Comparison of ENCODE assay signal across 8 cellular contexts in genomic region chr21:31554511-31555022, GRCh38.
DNase-seq lines count a peak whose midpoint lies in the region; ATAC-seq, FAIRE-seq and TF ChIP-seq lines count a peak whose summit lies in the region.

No MANE protein-coding gene starts in this region.

- H3K27me3 Mint-ChIP-seq in H9 (ENCODE audit: low read depth): peaks cover 29% of the 10 kb centered on the region

- no CpG with 5 or more reads among the region's 7 CpGs for WGBS in H9 (ENCODE audit: extremely low coverage, insufficient read length, low lambda C conversion rate)

- no peak overlapping the region for H3T11ph ChIP-seq in H9 (ENCODE audit: low read length)

- no peaks in the 10 kb centered on the region for H4K20me1 ChIP-seq in H9 (ENCODE audit: control insufficient read depth, insufficient read depth, insufficient read length)

- H2BK120ac ChIP-seq in H9 (ENCODE audit: low read depth, low read length, poor library complexity, severe bottlenecking): no peak overlapping the region

- H4K91ac ChIP-seq in H9 (ENCODE audit: insufficient read length, low read depth, low read length): no peak overlapping the region

- H3K9me3 ChIP-seq in H9 (ENCODE audit: control insufficient read depth, low read depth, low read length): no peaks in the 10 kb centered on the region

- peaks cover 0 to 7% (median 0%) of the 10 kb centered on the region in 3 experiments; a peak in 3 of 7 replicates for H3K36me3 Mint-ChIP-seq in H9 (ENCODE audit: insufficient read depth in 1 of 3, low read depth in 3 of 3)

- peaks cover 47 to 52% of the 10 kb centered on the region in 2 experiments for H3K4me1 Mint-ChIP-seq in H9

- no peak overlapping the region for H2AFZ ChIP-seq in H9 (ENCODE audit: low read length)

- peak overlapping the region; percentile 31 for H3K4me3 ChIP-seq in brain microvascular endothelial cell (ENCODE audit: low read depth, low read length)

- peak; percentile 43 for DNase-seq in GM03348 (ENCODE audit: low spot score)
- peak; percentile 63 for DNase-seq in H9
- DNase-seq in brain microvascular endothelial cell: peak; percentile 54
- DNase-seq in stimulated activated CD4-positive, alpha-beta T cell treated with anti-CD3 and anti-CD28 coated beads, Interleukin-1b, Interleukin-23, amount 100 ng/mL, for 24 hours (ENCODE audit: low read depth in 4 of 4, low spot score in 1 of 4): peak in 3 of 4 experiments; percentile 6 to 32 (median 14)
- DNase-seq in NCI-H1417 treated with DMSO at 0.1 percent for 48 hours (lab: John Stamatoyannopoulos, UW): no peak
- DNase-seq in D721Med (ENCODE audit: insufficient read length, low spot score): no peak
- DNase-seq in left colon: no peak

- H3K36me3 ChIP-seq in brain microvascular endothelial cell (replicated peaks): no peaks in the 10 kb centered on the region

- H3K79me2 ChIP-seq in H9 (ENCODE audit: insufficient read depth, low read length): no peaks in the 10 kb centered on the region; the same call in 1 of the 2 replicates

- no peak overlapping the region for H3K56ac ChIP-seq in H9 (ENCODE audit: insufficient read length, low read depth, low read length)

- peaks cover 9% of the 10 kb centered on the region for H3K23me2 ChIP-seq in H9 (ENCODE audit: insufficient read length, low read depth, low read length, poor library complexity, severe bottlenecking)

- in situ Hi-C loops in brain microvascular endothelial cell (cut with HindIII; ENCODE audit: low pct_ligation_motif_present, low sequenced_read_pairs): no loop called here

- H2BK5ac ChIP-seq in H9 (ENCODE audit: insufficient read length, low read length): no peak overlapping the region

- H3K79me1 ChIP-seq in H9 (ENCODE audit: insufficient read depth, low read depth, low read length, poor library complexity, severe bottlenecking): no peaks in the 10 kb centered on the region

- peak overlapping the region; percentile 57 for H3K18ac ChIP-seq in H9 (ENCODE audit: insufficient read length, low read depth, low read length)

- no peaks in the 10 kb centered on the region; the same call in 1 of the 2 replicates for H3K27me3 ChIP-seq in H9 (ENCODE audit: insufficient read depth, low read length)
- H3K27me3 ChIP-seq in brain microvascular endothelial cell (replicated peaks): no peaks in the 10 kb centered on the region

- H4K5ac ChIP-seq in H9 (ENCODE audit: insufficient read length, low read depth, low read length): no peak overlapping the region

- FAIRE-seq in D721Med (lab: Jason Lieb, UNC): no peak

- no peak overlapping the region for H3K23ac ChIP-seq in H9 (ENCODE audit: insufficient read length, low read depth, low read length)

- peak overlapping the region in 2 of 3 experiments; percentile 93 to 98; a peak in 3 of 7 replicates for H3K27ac Mint-ChIP-seq in H9

- H3K4me2 ChIP-seq in H9 (ENCODE audit: insufficient read depth, insufficient read length, low read length): peak overlapping the region; percentile 36

- intact Hi-C loops in left colon (cut with DNase I, micrococcal nuclease): no loop called here

- H4K8ac ChIP-seq in H9 (replicated peaks; ENCODE audit: insufficient read length, low read depth, low read length): no peak overlapping the region

- peak overlapping the region; percentile 27 for H3K27ac ChIP-seq in H9 (ENCODE audit: insufficient read length, low read depth, low read length)
- H3K27ac ChIP-seq in brain microvascular endothelial cell: no peak overlapping the region

- TF ChIP-seq CTCF in H9 (conservative IDR thresholded peaks at IDR 0.05) (no peak), brain microvascular endothelial cell (IDR thresholded peaks at IDR 0.05; ENCODE audit: low read depth, low read length, missing control alignments) (no peak), D721Med (IDR thresholded peaks at IDR 0.05; ENCODE audit: insufficient read depth, missing control alignments) (no peak)

- H2BK15ac ChIP-seq in H9 (ENCODE audit: low read depth, low read length): no peak overlapping the region

- no peak overlapping the region for H2BK12ac ChIP-seq in H9 (ENCODE audit: insufficient read length, low read depth, low read length)

- no peak for ATAC-seq in left colon

- no peak overlapping the region for H2AK5ac ChIP-seq in H9 (ENCODE audit: insufficient read length, low read length)

- peak overlapping the region; percentile 70 for H3K14ac ChIP-seq in H9 (ENCODE audit: insufficient read depth, low read length)

- peak overlapping the region; percentile 27 to 55 for H3K4me3 Mint-ChIP-seq in H9

- no peak overlapping the region for H3K4ac ChIP-seq in H9 (ENCODE audit: low read depth, low read length)

- no peaks in the 10 kb centered on the region; a peak in 1 of 5 replicates for H3K9me3 Mint-ChIP-seq in H9

- H3K4me1 ChIP-seq in H9 (ENCODE audit: insufficient read depth, low read length): peaks cover 18% of the 10 kb centered on the region; the same call in 1 of the 2 replicates

- no peak overlapping the region for H3K9ac ChIP-seq in H9 (ENCODE audit: extremely low read depth, insufficient read length, low read length)

- H2BK20ac ChIP-seq in H9 (ENCODE audit: low read depth, low read length, poor library complexity, severe bottlenecking): no peak overlapping the region

TF ChIP-seq in PFSK-1, 5 proteins besides CTCF, POLR2A, EP300 and RAD21:
- TF ChIP-seq REST (IDR thresholded peaks at IDR 0.05; ENCODE audit: insufficient read depth in 1 of 2, low read depth in 2 of 2, low read length in 2 of 2) (no peak), POLR2AphosphoS5 (IDR thresholded peaks at IDR 0.05; ENCODE audit: low read depth, low read length) (peak; percentile 50; the same call in 1 of the 2 replicates)

Comparison
In these comparisons a context has a peak if more than half of its experiments do, and no peak if none do; other contexts are left out.
1. DNase-seq: peak in GM03348 (single experiment), H9 (single experiment), brain microvascular endothelial cell (single experiment) and stimulated activated CD4-positive, alpha-beta T cell treated with anti-CD3 and anti-CD28 coated beads, Interleukin-1b, Interleukin-23, amount 100 ng/mL, for 24 hours (3 of 4); none in NCI-H1417 treated with DMSO at 0.1 percent for 48 hours (single experiment), D721Med (single experiment) and left colon (0 of 2).